ENCODE assay signal across 9 cellular contexts in genomic region chr10:79249156-79250121, GRCh38.
DNase-seq lines count a peak whose midpoint lies in the region; ATAC-seq and TF ChIP-seq lines count a peak whose summit lies in the region.
"Had no signal": no experiment of that assay in that cellular context is flagged by ENCODE, and none has a peak within 500 bp of the region (broad histone marks: within the 10 kb centered on the region; RNA-seq: fewer than 3 reads in every experiment).

No MANE protein-coding gene starts in this region.

- no peaks in the 10 kb centered on the region for H3K9me3 Mint-ChIP-seq in CD8-positive, alpha-beta T cell
- H3K9me3 Mint-ChIP-seq: nephron had no signal

- no peaks in the 10 kb centered on the region for H3K36me3 ChIP-seq in CD8-positive, alpha-beta T cell (ENCODE audit: insufficient read depth, low read length)
- peaks cover 0 to 27% (median 0%) of the 10 kb centered on the region in 3 donors for H3K36me3 ChIP-seq in esophagus squamous epithelium

- no peak overlapping the region for H3K27ac ChIP-seq in CD8-positive, alpha-beta T cell (ENCODE audit: low read depth, low read length)
- peak overlapping the region; percentile 74 to 88 (median 84) for H3K27ac ChIP-seq in esophagus squamous epithelium

- peaks cover 46% of the 10 kb centered on the region for H3K4me1 Mint-ChIP-seq in CD8-positive, alpha-beta T cell (ENCODE audit: low read depth)

- ATAC-seq in CD8-positive, alpha-beta T cell: peak; percentile 26
- ATAC-seq in GM19395 (IDR thresholded peaks at IDR 0.05; ENCODE audit: unreplicated experiment) (peak; percentile 78), HG03432 (IDR thresholded peaks at IDR 0.05; ENCODE audit: unreplicated experiment) (peak; percentile 69)

- H3K4me1 ChIP-seq in CD8-positive, alpha-beta T cell (ENCODE audit: insufficient read depth, low read length): peaks cover 26% of the 10 kb centered on the region
- peaks cover 48 to 100% (median 63%) of the 10 kb centered on the region in 3 donors for H3K4me1 ChIP-seq in esophagus squamous epithelium

- WGBS in esophagus squamous epithelium, 2 donors: 60 to 77% methylated on average over 2 to 10 of the region's 20 CpGs

- H3K27me3 ChIP-seq in CD8-positive, alpha-beta T cell (ENCODE audit: insufficient read depth, low read length): no peaks in the 10 kb centered on the region
- H3K27me3 ChIP-seq in esophagus squamous epithelium: no peaks in the 10 kb centered on the region

- no peaks in the 10 kb centered on the region for H3K27me3 Mint-ChIP-seq in CD8-positive, alpha-beta T cell (ENCODE audit: low read depth)

- no peaks in the 10 kb centered on the region for H3K9me3 ChIP-seq in CD8-positive, alpha-beta T cell (ENCODE audit: low read length)
- no peaks in the 10 kb centered on the region for H3K9me3 ChIP-seq in esophagus squamous epithelium

- CTCF ChIA-PET in CD8-positive, alpha-beta T cell (lab: Charles Lee): interaction anchor here (1.4 to 2.3 kb wide), 2 partner anchors 18 to 54 kb away, joined by 3 to 6 read pairs; no protein-coding TSS in a partner anchor

- no peak overlapping the region for H3K4me3 Mint-ChIP-seq in CD8-positive, alpha-beta T cell
- H3K4me3 Mint-ChIP-seq: nephron had no signal

- intact Hi-C loops in CD8-positive, alpha-beta T cell (cut with DNase I, micrococcal nuclease): loop anchor here in 1 of 2 experiments (5.0 kb wide), 1 partner anchor 198 kb away; the partner anchor contains the start of gene ZCCHC24
- intact Hi-C loops in esophagus squamous epithelium (cut with DNase I): no loop called here

- peak in 1 of 4 donors; percentile 18 for TF ChIP-seq POLR2A in esophagus squamous epithelium (IDR thresholded peaks at IDR 0.05)

- DNase-seq in CD8-positive, alpha-beta T cell: no peak
- DNase-seq in esophagus squamous epithelium (lab: John Stamatoyannopoulos, UW): no peak
- DNase-seq in NCI-H510A treated with DMSO at 0.1 percent for 48 hours (lab: John Stamatoyannopoulos, UW): no peak
- DNase-seq in midbrain (lab: John Stamatoyannopoulos, UW): no peak
- no peak for DNase-seq in OCI-M1 (lab: John Stamatoyannopoulos, UW)
- DNase-seq in NCI-H2029 treated with DMSO at 0.1 percent for 48 hours (lab: John Stamatoyannopoulos, UW): no peak

- no peak for TF ChIP-seq CTCF in CD8-positive, alpha-beta T cell (IDR thresholded peaks at IDR 0.05)
- no peak for TF ChIP-seq CTCF in esophagus squamous epithelium (IDR thresholded peaks at IDR 0.05)

- POLR2A ChIA-PET in CD8-positive, alpha-beta T cell (lab: Charles Lee): interaction anchor here (0.6 to 2.0 kb wide), 3 partner anchors 10 to 829 kb away, joined by 3 to 4 read pairs (median 3); partner anchors contain the start of gene TMEM254

- H3K36me3 Mint-ChIP-seq in CD8-positive, alpha-beta T cell: no peaks in the 10 kb centered on the region

- H3K4me3 ChIP-seq in CD8-positive, alpha-beta T cell (ENCODE audit: low read depth, low read length): no peak overlapping the region
- no peak overlapping the region for H3K4me3 ChIP-seq in esophagus squamous epithelium

- peak overlapping the region; percentile 66 for H3K27ac Mint-ChIP-seq in CD8-positive, alpha-beta T cell

Comparison
In these comparisons a context has a peak if more than half of its experiments do, and no peak if none do; other contexts are left out.
1. ATAC-seq: peak in every context shown above with its lines; median percentile 78 in GM19395; 69 in HG03432; 26 in CD8-positive, alpha-beta T cell.